ENCODE assay signal across 8 cellular contexts in the genomic region with DNA sequence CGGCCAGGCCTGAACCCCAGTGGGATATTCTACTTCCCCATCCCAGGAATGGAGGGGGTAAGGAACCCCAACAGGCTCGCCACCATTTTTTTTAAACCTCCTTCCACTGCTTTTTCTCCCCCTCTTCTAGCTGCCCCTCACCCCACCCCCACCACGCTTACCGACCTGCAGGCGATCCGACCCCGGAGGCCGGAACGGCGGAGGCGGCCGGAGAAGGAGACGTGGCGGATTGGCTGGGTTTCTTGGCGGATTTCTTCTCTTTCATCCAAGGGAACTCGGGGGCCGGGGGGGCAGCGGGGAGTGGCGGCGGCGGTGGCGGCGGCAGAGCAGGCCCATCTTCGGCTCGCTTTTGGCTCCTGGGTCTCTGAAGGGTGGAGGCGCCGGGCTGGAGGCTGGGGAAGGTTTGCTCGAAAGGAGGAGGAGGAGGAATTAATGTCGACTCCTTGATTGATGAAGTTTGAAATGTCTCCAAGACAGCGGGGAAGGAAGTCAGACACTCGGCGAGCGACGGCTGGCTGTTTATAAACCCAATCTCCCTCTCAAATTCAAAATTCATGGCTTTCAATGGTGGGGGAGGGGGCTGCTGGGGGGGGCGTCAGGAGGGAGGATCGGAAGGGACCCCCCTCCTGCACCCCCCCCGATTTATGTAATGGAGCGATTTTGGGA. TPM values are rescaled to one million over a fixed set of nuclear protein-coding genes. Genes with fewer than 3 reads are reported as not detected.
A peak's percentile ranks its signal among the peaks of the same experiment; 100 is the strongest.
DNase-seq lines count a peak whose midpoint lies in the region; ATAC-seq and TF ChIP-seq lines count a peak whose summit lies in the region.

No MANE protein-coding gene starts in this region.

- peak overlapping the region; percentile 49 for H3K27ac ChIP-seq in CD8-positive, alpha-beta T cell (ENCODE audit: low read depth, low read length)

- CTCF ChIA-PET in CD8-positive, alpha-beta T cell (lab: Charles Lee) = no interaction called here

- no peak for TF ChIP-seq CTCF in CD8-positive, alpha-beta T cell (IDR thresholded peaks at IDR 0.05)
- no peak for TF ChIP-seq CTCF in retinal pigment epithelial cell (conservative IDR thresholded peaks at IDR 0.05; ENCODE audit: low read depth, low read length)

- intact Hi-C loops in CD8-positive, alpha-beta T cell (cut with DNase I, micrococcal nuclease) = loop anchor here (2.0 to 5.0 kb wide), 5 partner anchors 32 to 117 kb away; no protein-coding TSS in a partner anchor
- intact Hi-C loops in left cardiac atrium (cut with DNase I) = no loop called here

- H3K9me3 ChIP-seq in CD8-positive, alpha-beta T cell (ENCODE audit: low read length) = no peaks in the 10 kb centered on the region

- H3K27me3 ChIP-seq in CD8-positive, alpha-beta T cell (ENCODE audit: insufficient read depth, low read length) = no peaks in the 10 kb centered on the region

- H3K4me3 ChIP-seq in CD8-positive, alpha-beta T cell (ENCODE audit: low read depth, low read length) = peak overlapping the region; percentile 80
- peak overlapping the region; percentile 36 for H3K4me3 ChIP-seq in retinal pigment epithelial cell (ENCODE audit: low read length)

- H3K4me3 Mint-ChIP-seq in CD8-positive, alpha-beta T cell = peak overlapping the region; percentile 89

- H3K36me3 Mint-ChIP-seq in CD8-positive, alpha-beta T cell = peaks cover 26% of the 10 kb centered on the region

- H3K27me3 Mint-ChIP-seq in CD8-positive, alpha-beta T cell (ENCODE audit: low read depth) = no peaks in the 10 kb centered on the region

- peak in 6 of 7 experiments; percentile 13 to 56 (median 30) for DNase-seq in CD8-positive, alpha-beta T cell
- DNase-seq in LHCN-M2 (ENCODE audit: low read depth) (peak; percentile 80), left cardiac atrium (peak; percentile 86), retinal pigment epithelial cell (ENCODE audit: low read depth) (no peak), HT-29 (ENCODE audit: low spot score) (no peak)
- peak; percentile 38 for DNase-seq in activated naive CD4-positive, alpha-beta T cell treated with Interleukin-2 at 50 U/mL for 16 hours

- POLR2A ChIA-PET in CD8-positive, alpha-beta T cell (lab: Charles Lee) = interaction anchor here (0.8 to 1.4 kb wide), 3 partner anchors 35 to 171 kb away, joined by 3 to 5 read pairs (median 5); no protein-coding TSS in a partner anchor

- H3K4me1 ChIP-seq in CD8-positive, alpha-beta T cell (ENCODE audit: insufficient read depth, low read length) = peaks cover 48% of the 10 kb centered on the region

- peak overlapping the region; percentile 92 for H3K27ac Mint-ChIP-seq in CD8-positive, alpha-beta T cell

- H3K9me3 Mint-ChIP-seq in CD8-positive, alpha-beta T cell = no peaks in the 10 kb centered on the region

- ATAC-seq in CD8-positive, alpha-beta T cell = peak; percentile 4
- ATAC-seq in left cardiac atrium = peak; percentile 35 to 74
- no peak for ATAC-seq in GM21619 (IDR thresholded peaks at IDR 0.05; ENCODE audit: unreplicated experiment)
- no peak for ATAC-seq in GM21367 (IDR thresholded peaks at IDR 0.05; ENCODE audit: unreplicated experiment)

- H3K36me3 ChIP-seq in CD8-positive, alpha-beta T cell (ENCODE audit: insufficient read depth, low read length) = no peaks in the 10 kb centered on the region

- H3K4me1 Mint-ChIP-seq in CD8-positive, alpha-beta T cell (ENCODE audit: low read depth) = peaks cover 57% of the 10 kb centered on the region

RNA-seq across cellular contexts. Expression of a gene that starts 0.4 kb away (rescaled TPM):
- total RNA-seq in CD8-positive, alpha-beta T cell = 10 to 100 TPM; 13.7 to 15.0 TPM
- total RNA-seq in LHCN-M2 (2014; rRNA removed) = 59.3 and 65.3 TPM in 2 replicates
- polyA plus RNA-seq in LHCN-M2 (2012) = 30.4 TPM
- total RNA-seq in left cardiac atrium = 1 to 10 TPM; 6.1 to 6.7 TPM
- total RNA-seq in HT-29 (2014; rRNA removed; shearing (Covaris generic)) = 2.3 and 7.0 TPM in 2 replicates

RNA-seq across cellular contexts. Expression of a gene that starts 13.7 kb away (rescaled TPM):
- not detected for total RNA-seq in CD8-positive, alpha-beta T cell
- total RNA-seq in LHCN-M2 (2014; rRNA removed) = not detected in 2 replicates
- not detected for polyA plus RNA-seq in LHCN-M2 (2012)
- total RNA-seq in left cardiac atrium = not detected
- 0.08 TPM in 1 of 2 replicates, not detected in the other for total RNA-seq in HT-29 (2014; rRNA removed; shearing (Covaris generic))

RNA-seq across cellular contexts. Expression of a gene that starts 33.7 kb away (rescaled TPM):
- total RNA-seq in CD8-positive, alpha-beta T cell = under 1 TPM; 0.57 to 0.64 TPM
- 5.2 and 5.5 TPM in 2 replicates for total RNA-seq in LHCN-M2 (2014; rRNA removed)
- polyA plus RNA-seq in LHCN-M2 (2012) = 4.3 TPM
- 1 to 10 TPM in 1 of 2 donors, under 1 TPM in 1; 0.31 to 1.6 TPM for total RNA-seq in left cardiac atrium
- 14.5 and 15.5 TPM in 2 replicates for total RNA-seq in HT-29 (2014; rRNA removed; shearing (Covaris generic))

RNA-seq across cellular contexts. Expression of a gene that starts 45.6 kb away (rescaled TPM):
- total RNA-seq in CD8-positive, alpha-beta T cell = 1 to 10 TPM; 2.3 to 3.2 TPM
- total RNA-seq in LHCN-M2 (2014; rRNA removed) (9.0 and 12.1 TPM in 2 replicates), left cardiac atrium (1 to 10 TPM; 1.2 to 2.8 TPM)
- 6.4 TPM for polyA plus RNA-seq in LHCN-M2 (2012)
- total RNA-seq in HT-29 (2014; rRNA removed; shearing (Covaris generic)) = 99.5 and 126 TPM in 2 replicates

RNA-seq across cellular contexts. Expression of a gene that starts 49.1 kb away (rescaled TPM):
- total RNA-seq in CD8-positive, alpha-beta T cell = not detected
- total RNA-seq in LHCN-M2 (2014; rRNA removed) = 0.90 and 1.8 TPM in 2 replicates
- polyA plus RNA-seq in LHCN-M2 (2012) = 3.5 TPM
- total RNA-seq in left cardiac atrium = under 1 TPM in 1 of 2 donors, not detected in 1; 0.41 TPM
- 7.5 and 8.2 TPM in 2 replicates for total RNA-seq in HT-29 (2014; rRNA removed; shearing (Covaris generic))

Comparison
In these comparisons a context has a peak if more than half of its experiments do, and no peak if none do; other contexts are left out.
1. ATAC-seq: peak in CD8-positive, alpha-beta T cell (single experiment) and left cardiac atrium (2 of 2); none in GM21619 (single experiment) and GM21367 (single experiment).
2. DNase-seq: peak in CD8-positive, alpha-beta T cell (6 of 7), LHCN-M2 (single experiment), activated naive CD4-positive, alpha-beta T cell treated with Interleukin-2 at 50 U/mL for 16 hours (single experiment) and left cardiac atrium (single experiment); none in retinal pigment epithelial cell (single experiment) and HT-29 (single experiment).
3. intact Hi-C loops: an anchor here in CD8-positive, alpha-beta T cell (2.0 to 5.0 kb wide); none called in left cardiac atrium.